In genomic region chr1:67716800-67717199, GRCh38 we compare ENCODE assay signal across 13 cellular contexts. TPM values are rescaled to one million over a fixed set of nuclear protein-coding genes. Genes with fewer than 3 reads are reported as not detected.
A peak's percentile ranks its signal among the peaks of the same experiment; 100 is the strongest.
DNase-seq lines count a peak whose midpoint lies in the region; ATAC-seq and TF ChIP-seq lines count a peak whose summit lies in the region.
"Had no signal": no experiment of that assay in that cellular context is flagged by ENCODE, and none has a peak within 500 bp of the region (broad histone marks: within the 10 kb centered on the region; RNA-seq: fewer than 3 reads in every experiment).

No MANE protein-coding gene starts in this region.

- ATAC-seq in RWPE2 (ENCODE audit: low read depth) (peak; percentile 86), thoracic aorta (ENCODE audit: insufficient number of reproducible peaks, low FRiP score, low read depth) (no peak)
- ATAC-seq: activated CD8-positive, alpha-beta memory T cell treated with anti-CD3 and anti-CD28 coated beads, Interleukin-2, amount 10 ng/mL, durations not matched to agents 7 days and 5 days; GM23338 had no signal

- H3K36me3 ChIP-seq in RWPE2 (ENCODE audit: low read depth) (no peaks in the 10 kb centered on the region), thoracic aorta (no peaks in the 10 kb centered on the region)

- H3K27me3 ChIP-seq in RWPE2 (ENCODE audit: insufficient read depth, poor library complexity, severe bottlenecking) (no peaks in the 10 kb centered on the region), thoracic aorta (replicated peaks; ENCODE audit: insufficient read depth) (no peaks in the 10 kb centered on the region)

- peaks cover 37% of the 10 kb centered on the region for H3K4me1 ChIP-seq in RWPE2 (ENCODE audit: insufficient read depth, poor library complexity, severe bottlenecking)
- H3K4me1 ChIP-seq in thoracic aorta (ENCODE audit: control insufficient read depth in 1 of 2, low read depth in 2 of 2): peaks cover 30 to 72% of the 10 kb centered on the region in 2 donors

- H3K27ac ChIP-seq in RWPE2 (ENCODE audit: poor library complexity, severe bottlenecking): peak overlapping the region; percentile 57
- H3K27ac ChIP-seq in thoracic aorta: peak overlapping the region; percentile 20 to 95

- H3K4me3 ChIP-seq in RWPE2 (ENCODE audit: severe bottlenecking) (no peak overlapping the region), fibroblast of mammary gland (ENCODE audit: control insufficient read depth, low read depth, low read length) (no peak overlapping the region), thoracic aorta (no peak overlapping the region)
- H3K4me3 ChIP-seq: GM23338 had no signal

- H3K9me3 ChIP-seq in RWPE2 (ENCODE audit: severe bottlenecking) (no peaks in the 10 kb centered on the region), thoracic aorta (no peaks in the 10 kb centered on the region)

- DNase-seq in NCI-H2196 (lab: John Stamatoyannopoulos, UW; ENCODE audit: unreplicated experiment) (peak; percentile 68), NCI-H2196 treated with DMSO at 0.1 percent for 48 hours (lab: John Stamatoyannopoulos, UW; ENCODE audit: unreplicated experiment) (no peak), RWPE2 (ENCODE audit: low spot score) (peak; percentile 72), fibroblast of mammary gland (ENCODE audit: low read depth) (peak; percentile 69), thoracic aorta (ENCODE audit: low spot score) (no peak), DMS153 treated with DMSO at 0.1 percent for 48 hours (lab: John Stamatoyannopoulos, UW; ENCODE audit: unreplicated experiment) (no peak), ecto neural progenitor cell (ENCODE audit: low spot score) (no peak)
- no peak for DNase-seq in activated CD4-positive, alpha-beta T cell treated with anti-CD3 and anti-CD28 coated beads, Interleukin-2, amount 50 U/mL, for 1 hour
- DNase-seq: activated CD8-positive, alpha-beta memory T cell treated with anti-CD3 and anti-CD28 coated beads, Interleukin-2, amount 10 ng/mL, durations not matched to agents 7 days and 5 days; amniotic stem cell; stimulated activated naive CD4-positive, alpha-beta T cell; T1000 had no signal

- TF ChIP-seq CTCF in RWPE2 (IDR thresholded peaks at IDR 0.05; ENCODE audit: poor library complexity, severe bottlenecking) (no peak), fibroblast of mammary gland (conservative IDR thresholded peaks at IDR 0.05; ENCODE audit: control insufficient read depth, insufficient read depth, low read depth, low read length) (no peak), thoracic aorta (IDR thresholded peaks at IDR 0.05) (no peak)

RNA-seq across cellular contexts. Expression of gene GADD45A, which starts 31.8 kb away (rescaled TPM):
- 100 to 1,000 TPM; 227 to 262 TPM for total RNA-seq in thoracic aorta

Comparison
In these comparisons a context has a peak if more than half of its experiments do, and no peak if none do; other contexts are left out.
1. DNase-seq: peak in NCI-H2196 (single experiment), RWPE2 (single experiment) and fibroblast of mammary gland (single experiment); none in NCI-H2196 treated with DMSO at 0.1 percent for 48 hours (single experiment), thoracic aorta (single experiment), DMS153 treated with DMSO at 0.1 percent for 48 hours (single experiment), activated CD4-positive, alpha-beta T cell treated with anti-CD3 and anti-CD28 coated beads, Interleukin-2, amount 50 U/mL, for 1 hour (single experiment) and ecto neural progenitor cell (single experiment).